In the genomic region with DNA sequence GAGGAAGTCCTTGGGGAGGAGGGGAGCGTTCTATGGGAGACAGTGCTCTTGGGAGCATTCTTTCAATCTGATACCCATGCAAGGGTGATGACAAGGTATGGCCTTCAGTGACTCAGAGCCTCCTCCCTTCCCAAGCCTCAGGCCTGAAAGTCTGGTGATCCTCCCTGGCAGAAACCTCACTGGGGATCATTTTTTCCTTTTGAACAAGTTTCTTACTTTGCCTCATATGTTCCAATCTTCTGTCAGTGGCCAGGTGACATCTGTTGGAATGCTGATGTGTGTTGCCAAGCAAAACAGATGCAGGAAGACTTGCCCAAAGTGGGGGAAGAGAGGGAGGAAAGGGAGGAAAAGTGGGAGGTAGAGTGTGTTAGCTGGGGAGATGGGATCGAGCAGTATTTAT, we compare ENCODE assay signal across 13 cellular contexts.
DNase-seq lines count a peak whose midpoint lies in the region; ATAC-seq, FAIRE-seq and TF ChIP-seq lines count a peak whose summit lies in the region.
"Had no signal": no experiment of that assay in that cellular context is flagged by ENCODE, and none has a peak within 500 bp of the region (broad histone marks: within the 10 kb centered on the region; RNA-seq: fewer than 3 reads in every experiment).

No MANE protein-coding gene starts in this region.

- H3K4me1 Mint-ChIP-seq in activated CD4-positive, alpha-beta T cell treated with anti-CD3 and anti-CD28 coated beads, Interleukin-2, amount 10 ng/mL, durations not matched to agents 24 days and 14 days: peaks cover 9% of the 10 kb centered on the region
- peaks cover 20% of the 10 kb centered on the region for H3K4me1 Mint-ChIP-seq in progenitor cell of endocrine pancreas (ENCODE audit: low read depth)

- ATAC-seq in SK-N-SH treated with all-trans-retinoic acid at 6 μM for 48 hours (peak; percentile 52), HG03095 (IDR thresholded peaks at IDR 0.05; ENCODE audit: unreplicated experiment) (no peak)
- ATAC-seq: CD8-positive, alpha-beta T cell; GM12878 had no signal

- H3K27me3 ChIP-seq in sigmoid colon: no peaks in the 10 kb centered on the region

- no peaks in the 10 kb centered on the region for H3K9me3 ChIP-seq in sigmoid colon

- H3K36me3 Mint-ChIP-seq in activated CD4-positive, alpha-beta T cell treated with anti-CD3 and anti-CD28 coated beads, Interleukin-2, amount 10 ng/mL, durations not matched to agents 24 days and 14 days (ENCODE audit: low read depth): no peaks in the 10 kb centered on the region
- H3K36me3 Mint-ChIP-seq in progenitor cell of endocrine pancreas (ENCODE audit: insufficient read depth): peaks cover 6% of the 10 kb centered on the region
- H3K36me3 Mint-ChIP-seq: activated naive CD4-positive, alpha-beta T cell treated with anti-CD3 and anti-CD28 coated beads, Interleukin-2, amount 50 U/mL, for 24 hours; CD8-positive, alpha-beta T cell had no signal

- no peak overlapping the region for H3K27ac ChIP-seq in sigmoid colon

- H3K36me3 ChIP-seq in sigmoid colon: no peaks in the 10 kb centered on the region

- no peak overlapping the region for H3K4me3 Mint-ChIP-seq in activated CD4-positive, alpha-beta T cell treated with anti-CD3 and anti-CD28 coated beads, Interleukin-2, amount 10 ng/mL, durations not matched to agents 24 days and 14 days
- H3K4me3 Mint-ChIP-seq in progenitor cell of endocrine pancreas (ENCODE audit: low read depth): no peak overlapping the region
- H3K4me3 Mint-ChIP-seq: activated naive CD4-positive, alpha-beta T cell treated with anti-CD3 and anti-CD28 coated beads, Interleukin-2, amount 50 U/mL, for 24 hours; CD8-positive, alpha-beta T cell had no signal

- TF ChIP-seq POLR2A in H54 (IDR thresholded peaks at IDR 0.05; ENCODE audit: low read depth, low read length) (no peak), sigmoid colon (IDR thresholded peaks at IDR 0.05) (no peak)

- FAIRE-seq in H54 (lab: Jason Lieb, UNC): peak; percentile 92
- FAIRE-seq: GM12878 had no signal

- peaks cover 2% of the 10 kb centered on the region for H3K27me3 Mint-ChIP-seq in activated CD4-positive, alpha-beta T cell treated with anti-CD3 and anti-CD28 coated beads, Interleukin-2, amount 10 ng/mL, durations not matched to agents 24 days and 14 days
- H3K27me3 Mint-ChIP-seq in progenitor cell of endocrine pancreas: no peaks in the 10 kb centered on the region
- H3K27me3 Mint-ChIP-seq: activated naive CD4-positive, alpha-beta T cell treated with anti-CD3 and anti-CD28 coated beads, Interleukin-2, amount 50 U/mL, for 24 hours had no signal

- peak; percentile 32 for DNase-seq in H54 (ENCODE audit: insufficient read length, low spot score)
- peak; percentile 69 for DNase-seq in fibroblast of pulmonary artery (ENCODE audit: low read depth)
- DNase-seq in pulmonary artery endothelial cell (ENCODE audit: low read depth, low spot score): peak; percentile 29
- no peak for DNase-seq in activated CD4-positive, alpha-beta T cell treated with anti-CD3 and anti-CD28 coated beads, Interleukin-2, amount 10 ng/mL, durations not matched to agents 24 days and 14 days
- no peak for DNase-seq in sigmoid colon
- DNase-seq in progenitor cell of endocrine pancreas (ENCODE audit: low spot score, unreplicated experiment): no peak
- DNase-seq: activated CD4-positive, alpha-beta T cell treated with anti-CD3 and anti-CD28 coated beads, Interleukin-2, amount 50 U/mL, for 48 hours; CD8-positive, alpha-beta T cell; NCI-H510A treated with DMSO at 0.1 percent for 48 hours had no signal

- no peaks in the 10 kb centered on the region for H3K9me3 Mint-ChIP-seq in activated CD4-positive, alpha-beta T cell treated with anti-CD3 and anti-CD28 coated beads, Interleukin-2, amount 10 ng/mL, durations not matched to agents 24 days and 14 days
- H3K9me3 Mint-ChIP-seq in progenitor cell of endocrine pancreas (ENCODE audit: low read depth): no peaks in the 10 kb centered on the region
- H3K9me3 Mint-ChIP-seq: activated naive CD4-positive, alpha-beta T cell treated with anti-CD3 and anti-CD28 coated beads, Interleukin-2, amount 50 U/mL, for 24 hours; CD8-positive, alpha-beta T cell had no signal

- peaks cover 0 to 55% (median 25%) of the 10 kb centered on the region in 4 donors for H3K4me1 ChIP-seq in sigmoid colon

- H3K4me3 ChIP-seq in fibroblast of pulmonary artery (replicated peaks; ENCODE audit: low read depth, low read length): no peak overlapping the region
- H3K4me3 ChIP-seq in sigmoid colon: no peak overlapping the region
- H3K4me3 ChIP-seq: GM12878 had no signal

- H3K27ac Mint-ChIP-seq in activated CD4-positive, alpha-beta T cell treated with anti-CD3 and anti-CD28 coated beads, Interleukin-2, amount 10 ng/mL, durations not matched to agents 24 days and 14 days: no peak overlapping the region
- H3K27ac Mint-ChIP-seq in progenitor cell of endocrine pancreas: no peak overlapping the region
- H3K27ac Mint-ChIP-seq: activated naive CD4-positive, alpha-beta T cell treated with anti-CD3 and anti-CD28 coated beads, Interleukin-2, amount 50 U/mL, for 24 hours; CD8-positive, alpha-beta T cell had no signal

- 89 to 94% methylated on average over 2 of the region's 2 CpGs for WGBS in sigmoid colon, 2 donors

- no peak for TF ChIP-seq CTCF in fibroblast of pulmonary artery (IDR thresholded peaks at IDR 0.05; ENCODE audit: low read length, missing control alignments)
- TF ChIP-seq CTCF in sigmoid colon (IDR thresholded peaks at IDR 0.05): no peak
- TF ChIP-seq CTCF in progenitor cell of endocrine pancreas (IDR thresholded peaks at IDR 0.05; ENCODE audit: unreplicated experiment): no peak

- no peak for TF ChIP-seq EP300 in sigmoid colon (IDR thresholded peaks at IDR 0.05)

- intact Hi-C loops in activated CD4-positive, alpha-beta T cell treated with anti-CD3 and anti-CD28 coated beads, Interleukin-2, amount 10 ng/mL, durations not matched to agents 24 days and 14 days (cut with micrococcal nuclease): no loop called here
- intact Hi-C loops in sigmoid colon (cut with DNase I): no loop called here

TF ChIP-seq in SK-N-SH treated with all-trans-retinoic acid at 6 μM for 48 hours, 23 proteins besides CTCF, POLR2A, EP300 and RAD21 (continues in another document):
- TF ChIP-seq BACH2 (CRISPR knock-in tag; IDR thresholded peaks at IDR 0.05; ENCODE audit: borderline replicate concordance): no peak
- TF ChIP-seq OSR1 (CRISPR knock-in tag; IDR thresholded peaks at IDR 0.05): no peak
- no peak for TF ChIP-seq ZFP30 (CRISPR knock-in tag; IDR thresholded peaks at IDR 0.05)
- TF ChIP-seq, protein P1, sequence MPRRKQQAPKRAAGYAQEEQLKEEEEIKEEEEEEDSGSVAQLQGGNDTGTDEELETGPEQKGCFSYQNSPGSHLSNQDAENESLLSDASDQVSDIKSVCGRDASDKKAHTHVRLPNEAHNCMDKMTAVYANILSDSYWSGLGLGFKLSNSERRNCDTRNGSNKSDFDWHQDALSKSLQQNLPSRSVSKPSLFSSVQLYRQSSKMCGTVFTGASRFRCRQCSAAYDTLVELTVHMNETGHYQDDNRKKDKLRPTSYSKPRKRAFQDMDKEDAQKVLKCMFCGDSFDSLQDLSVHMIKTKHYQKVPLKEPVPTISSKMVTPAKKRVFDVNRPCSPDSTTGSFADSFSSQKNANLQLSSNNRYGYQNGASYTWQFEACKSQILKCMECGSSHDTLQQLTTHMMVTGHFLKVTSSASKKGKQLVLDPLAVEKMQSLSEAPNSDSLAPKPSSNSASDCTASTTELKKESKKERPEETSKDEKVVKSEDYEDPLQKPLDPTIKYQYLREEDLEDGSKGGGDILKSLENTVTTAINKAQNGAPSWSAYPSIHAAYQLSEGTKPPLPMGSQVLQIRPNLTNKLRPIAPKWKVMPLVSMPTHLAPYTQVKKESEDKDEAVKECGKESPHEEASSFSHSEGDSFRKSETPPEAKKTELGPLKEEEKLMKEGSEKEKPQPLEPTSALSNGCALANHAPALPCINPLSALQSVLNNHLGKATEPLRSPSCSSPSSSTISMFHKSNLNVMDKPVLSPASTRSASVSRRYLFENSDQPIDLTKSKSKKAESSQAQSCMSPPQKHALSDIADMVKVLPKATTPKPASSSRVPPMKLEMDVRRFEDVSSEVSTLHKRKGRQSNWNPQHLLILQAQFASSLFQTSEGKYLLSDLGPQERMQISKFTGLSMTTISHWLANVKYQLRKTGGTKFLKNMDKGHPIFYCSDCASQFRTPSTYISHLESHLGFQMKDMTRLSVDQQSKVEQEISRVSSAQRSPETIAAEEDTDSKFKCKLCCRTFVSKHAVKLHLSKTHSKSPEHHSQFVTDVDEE (CRISPR knock-in tag; IDR thresholded peaks at IDR 0.05): no peak
- TF ChIP-seq RARB (CRISPR knock-in tag; IDR thresholded peaks at IDR 0.05): no peak
- TF ChIP-seq ZNF8 (CRISPR knock-in tag; IDR thresholded peaks at IDR 0.05): no peak
- no peak for TF ChIP-seq CSRNP3 (CRISPR knock-in tag; IDR thresholded peaks at IDR 0.05)
- no peak for TF ChIP-seq PATZ1 (CRISPR knock-in tag; IDR thresholded peaks at IDR 0.05; ENCODE audit: borderline replicate concordance)
- TF ChIP-seq ZC3H10 (CRISPR knock-in tag; IDR thresholded peaks at IDR 0.05): no peak

Comparison
In these comparisons a context has a peak if more than half of its experiments do, and no peak if none do; other contexts are left out.
1. DNase-seq: peak in H54 (single experiment), fibroblast of pulmonary artery (single experiment) and pulmonary artery endothelial cell (single experiment); none in activated CD4-positive, alpha-beta T cell treated with anti-CD3 and anti-CD28 coated beads, Interleukin-2, amount 10 ng/mL, durations not matched to agents 24 days and 14 days (single experiment), sigmoid colon (single experiment) and progenitor cell of endocrine pancreas (single experiment).